14 cellular contexts compared by ENCODE assay signal in genomic region chr2:190651413-190651812, GRCh38. TPM values are rescaled to one million over a fixed set of nuclear protein-coding genes. Genes with fewer than 3 reads are reported as not detected.
DNase-seq lines count a peak whose midpoint lies in the region; ATAC-seq and TF ChIP-seq lines count a peak whose summit lies in the region.
"Had no signal": no experiment of that assay in that cellular context is flagged by ENCODE, and none has a peak within 500 bp of the region (broad histone marks: within the 10 kb centered on the region; RNA-seq: fewer than 3 reads in every experiment).

No MANE protein-coding gene starts in this region.

- peak overlapping the region; percentile 68 for H3K4me3 Mint-ChIP-seq in activated CD4-positive, alpha-beta T cell treated with anti-CD3 and anti-CD28 coated beads, Interleukin-2, amount 10 ng/mL, durations not matched to agents 24 days and 14 days
- H3K4me3 Mint-ChIP-seq in HFFc6 (peak overlapping the region; percentile 95), brain (peak overlapping the region; percentile 68 to 99 (median 94)), nephron progenitor cell (peak overlapping the region; percentile 65)

- H3K27me3 Mint-ChIP-seq in activated CD4-positive, alpha-beta T cell treated with anti-CD3 and anti-CD28 coated beads, Interleukin-2, amount 10 ng/mL, durations not matched to agents 24 days and 14 days, result no peaks in the 10 kb centered on the region
- no peaks in the 10 kb centered on the region; the same call in 1 of the 2 replicates for H3K27me3 Mint-ChIP-seq in HFFc6 (ENCODE audit: insufficient read depth)
- peaks cover 3% of the 10 kb centered on the region for H3K27me3 Mint-ChIP-seq in brain
- peaks cover 11% of the 10 kb centered on the region for H3K27me3 Mint-ChIP-seq in nephron progenitor cell (ENCODE audit: low read depth, poor library complexity)

- H3K9me3 Mint-ChIP-seq in activated CD4-positive, alpha-beta T cell treated with anti-CD3 and anti-CD28 coated beads, Interleukin-2, amount 10 ng/mL, durations not matched to agents 24 days and 14 days, result no peaks in the 10 kb centered on the region
- H3K9me3 Mint-ChIP-seq in HFFc6 (no peaks in the 10 kb centered on the region), brain (no peaks in the 10 kb centered on the region), nephron progenitor cell (no peaks in the 10 kb centered on the region)

- no peak overlapping the region for H3K27ac Mint-ChIP-seq in activated CD4-positive, alpha-beta T cell treated with anti-CD3 and anti-CD28 coated beads, Interleukin-2, amount 10 ng/mL, durations not matched to agents 24 days and 14 days
- H3K27ac Mint-ChIP-seq in HFFc6 (no peak overlapping the region), brain (peak overlapping the region in 3 of 5 experiments; percentile 46 to 97 (median 62)), nephron progenitor cell (no peak overlapping the region)

- DNase-seq in activated CD4-positive, alpha-beta T cell treated with anti-CD3 and anti-CD28 coated beads, Interleukin-2, amount 10 ng/mL, durations not matched to agents 24 days and 14 days, result no peak
- no peak for DNase-seq in activated CD4-positive, alpha-beta T cell treated with anti-CD3 and anti-CD28 coated beads, Interleukin-2, amount 50 U/mL, for 1 hour
- no peak for DNase-seq in HFFc6
- no peak for DNase-seq in nephron progenitor cell
- DNase-seq in LoVo (ENCODE audit: low spot score), result no peak
- no peak for DNase-seq in NCI-H146 treated with DMSO at 0.1 percent for 48 hours (lab: John Stamatoyannopoulos, UW; ENCODE audit: unreplicated experiment)
- DNase-seq: ACHN; activated CD8-positive, alpha-beta memory T cell treated with anti-CD3 and anti-CD28 coated beads for 24 hours; DMS79; NCI-H2029; retina; tibial artery had no signal

- TF ChIP-seq CTCF in HFFc6 (IDR thresholded peaks at IDR 0.05) (no peak), brain (conservative IDR thresholded peaks at IDR 0.05) (no peak), nephron progenitor cell (IDR thresholded peaks at IDR 0.05) (no peak)

- intact Hi-C loops in activated CD4-positive, alpha-beta T cell treated with anti-CD3 and anti-CD28 coated beads, Interleukin-2, amount 10 ng/mL, durations not matched to agents 24 days and 14 days (cut with micrococcal nuclease), result no loop called here

- peaks cover 4% of the 10 kb centered on the region for H3K36me3 Mint-ChIP-seq in activated CD4-positive, alpha-beta T cell treated with anti-CD3 and anti-CD28 coated beads, Interleukin-2, amount 10 ng/mL, durations not matched to agents 24 days and 14 days (ENCODE audit: low read depth)
- H3K36me3 Mint-ChIP-seq in HFFc6 (ENCODE audit: low read depth) (no peaks in the 10 kb centered on the region), brain (no peaks in the 10 kb centered on the region), nephron progenitor cell (ENCODE audit: low read depth) (no peaks in the 10 kb centered on the region)

- H3K4me1 Mint-ChIP-seq in activated CD4-positive, alpha-beta T cell treated with anti-CD3 and anti-CD28 coated beads, Interleukin-2, amount 10 ng/mL, durations not matched to agents 24 days and 14 days, result peaks cover 36% of the 10 kb centered on the region
- H3K4me1 Mint-ChIP-seq in HFFc6 (ENCODE audit: low read depth) (peaks cover 39% of the 10 kb centered on the region), brain (peaks cover 39% of the 10 kb centered on the region), nephron progenitor cell (peaks cover 28% of the 10 kb centered on the region)

- no peak for ATAC-seq in HG02642 (IDR thresholded peaks at IDR 0.05; ENCODE audit: poor library complexity, unreplicated experiment)

RNA-seq across cellular contexts. Expression of gene NAB1, which starts 2.5 kb away (rescaled TPM):
- total RNA-seq in activated CD4-positive, alpha-beta T cell treated with anti-CD3 and anti-CD28 coated beads, Interleukin-2, amount 10 ng/mL, durations not matched to agents 24 days and 14 days, result 34.1 and 37.4 TPM in 2 replicates
- total RNA-seq in HFFc6 (2021; fragmentation: NEBNext Ultra II Directional; extraction: Animal tissue kit (Norgen Biotek cat#: 25700)), result 10 to 100 TPM; 14.3 to 30.1 (median 25.5) TPM
- 27.4 TPM for polyA plus RNA-seq in brain (ENCODE audit: insufficient read depth, low read depth, low replicate concordance)

Comparison
In these comparisons a context has a peak if more than half of its experiments do, and no peak if none do; other contexts are left out.
1. H3K27ac Mint-ChIP-seq: peak in brain (3 of 5); none in activated CD4-positive, alpha-beta T cell treated with anti-CD3 and anti-CD28 coated beads, Interleukin-2, amount 10 ng/mL, durations not matched to agents 24 days and 14 days (single experiment), HFFc6 (single experiment) and nephron progenitor cell (single experiment).
2. Peak in every context shown above with its lines, with median percentiles within 50 percentile points of each other: H3K4me3 Mint-ChIP-seq.